ENCODE assay signal across 1 cellular context in genomic region chr2:206873426-206873825, GRCh38.
TF ChIP-seq lines count a peak whose summit lies in the region.

No MANE protein-coding gene starts in this region.

TF ChIP-seq in SK-N-SH, 30 proteins besides CTCF, POLR2A, EP300 and RAD21 (continued from another document):
- TF ChIP-seq RCOR1 (IDR thresholded peaks at IDR 0.05; ENCODE audit: low read length): no peak
- TF ChIP-seq SIN3A (IDR thresholded peaks at IDR 0.05; ENCODE audit: borderline replicate concordance, low read depth, low read length): no peak
- peak; percentile 89 for TF ChIP-seq RFX5 (IDR thresholded peaks at IDR 0.05; ENCODE audit: low read length)
- TF ChIP-seq CHD2 (IDR thresholded peaks at IDR 0.05; ENCODE audit: low read length, partially characterized antibody): peak; percentile 5
- no peak for TF ChIP-seq TAF1 (IDR thresholded peaks at IDR 0.05; ENCODE audit: borderline replicate concordance, low read depth, low read length)
- TF ChIP-seq, protein P1, sequence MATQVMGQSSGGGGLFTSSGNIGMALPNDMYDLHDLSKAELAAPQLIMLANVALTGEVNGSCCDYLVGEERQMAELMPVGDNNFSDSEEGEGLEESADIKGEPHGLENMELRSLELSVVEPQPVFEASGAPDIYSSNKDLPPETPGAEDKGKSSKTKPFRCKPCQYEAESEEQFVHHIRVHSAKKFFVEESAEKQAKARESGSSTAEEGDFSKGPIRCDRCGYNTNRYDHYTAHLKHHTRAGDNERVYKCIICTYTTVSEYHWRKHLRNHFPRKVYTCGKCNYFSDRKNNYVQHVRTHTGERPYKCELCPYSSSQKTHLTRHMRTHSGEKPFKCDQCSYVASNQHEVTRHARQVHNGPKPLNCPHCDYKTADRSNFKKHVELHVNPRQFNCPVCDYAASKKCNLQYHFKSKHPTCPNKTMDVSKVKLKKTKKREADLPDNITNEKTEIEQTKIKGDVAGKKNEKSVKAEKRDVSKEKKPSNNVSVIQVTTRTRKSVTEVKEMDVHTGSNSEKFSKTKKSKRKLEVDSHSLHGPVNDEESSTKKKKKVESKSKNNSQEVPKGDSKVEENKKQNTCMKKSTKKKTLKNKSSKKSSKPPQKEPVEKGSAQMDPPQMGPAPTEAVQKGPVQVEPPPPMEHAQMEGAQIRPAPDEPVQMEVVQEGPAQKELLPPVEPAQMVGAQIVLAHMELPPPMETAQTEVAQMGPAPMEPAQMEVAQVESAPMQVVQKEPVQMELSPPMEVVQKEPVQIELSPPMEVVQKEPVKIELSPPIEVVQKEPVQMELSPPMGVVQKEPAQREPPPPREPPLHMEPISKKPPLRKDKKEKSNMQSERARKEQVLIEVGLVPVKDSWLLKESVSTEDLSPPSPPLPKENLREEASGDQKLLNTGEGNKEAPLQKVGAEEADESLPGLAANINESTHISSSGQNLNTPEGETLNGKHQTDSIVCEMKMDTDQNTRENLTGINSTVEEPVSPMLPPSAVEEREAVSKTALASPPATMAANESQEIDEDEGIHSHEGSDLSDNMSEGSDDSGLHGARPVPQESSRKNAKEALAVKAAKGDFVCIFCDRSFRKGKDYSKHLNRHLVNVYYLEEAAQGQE (IDR thresholded peaks at IDR 0.05; ENCODE audit: low read depth, low read length): no peak
- TF ChIP-seq GATA2 (CRISPR knock-in tag; IDR thresholded peaks at IDR 0.05): peak; percentile 90
